12 cellular contexts compared by ENCODE assay signal in the genomic region with DNA sequence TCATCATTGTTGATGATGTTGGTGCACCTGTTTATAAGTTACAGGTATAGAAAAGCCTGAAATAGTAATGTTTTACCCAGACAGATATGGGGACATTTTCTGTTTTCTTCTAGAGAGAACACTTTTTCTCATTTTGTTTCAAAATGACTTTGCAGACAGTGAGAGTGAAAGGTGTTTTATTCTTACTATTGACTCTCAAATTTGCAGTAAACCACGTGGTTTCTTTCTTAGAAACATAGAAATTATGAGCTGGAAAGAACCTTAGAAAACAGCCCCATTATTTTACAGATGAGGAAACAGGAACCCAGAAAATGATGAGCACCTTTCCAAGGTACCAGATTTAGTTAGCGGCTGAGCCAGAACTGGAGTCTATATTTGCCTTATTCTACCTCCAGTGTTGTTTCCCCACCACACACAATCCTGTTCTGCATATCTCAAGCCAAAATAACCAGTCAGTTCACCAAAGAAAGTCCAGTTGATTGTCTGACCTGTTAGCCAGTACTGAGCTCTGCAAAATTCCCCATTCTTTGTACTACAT.
DNase-seq lines count a peak whose midpoint lies in the region; ATAC-seq and TF ChIP-seq lines count a peak whose summit lies in the region.
"Had no signal": no experiment of that assay in that cellular context is flagged by ENCODE, and none has a peak within 500 bp of the region (broad histone marks: within the 10 kb centered on the region; RNA-seq: fewer than 3 reads in every experiment).

No MANE protein-coding gene starts in this region.

- no peak for TF ChIP-seq CTCF in GM13977 (IDR thresholded peaks at IDR 0.05; ENCODE audit: extremely low read depth, insufficient read depth, missing control alignments)
- TF ChIP-seq CTCF in thyroid gland (IDR thresholded peaks at IDR 0.05), result no peak

- no peaks in the 10 kb centered on the region for H3K9me3 ChIP-seq in thyroid gland

- peak; percentile 76 for ATAC-seq in GM19328 (IDR thresholded peaks at IDR 0.05; ENCODE audit: unreplicated experiment)
- peak; percentile 93 for ATAC-seq in HG02840 (IDR thresholded peaks at IDR 0.05; ENCODE audit: low FRiP score, unreplicated experiment)
- ATAC-seq in HG03571 (IDR thresholded peaks at IDR 0.05; ENCODE audit: unreplicated experiment), result peak; percentile 89
- no peak for ATAC-seq in SK-N-SH treated with all-trans-retinoic acid at 6 μM for 48 hours

- DNase-seq in GM13977 (ENCODE audit: low spot score) (peak; percentile 52), thyroid gland (no peak), KG1 (lab: John Stamatoyannopoulos, UW) (no peak), middle frontal gyrus (ENCODE audit: extremely low spot score, low spot score) (no peak)
- DNase-seq: CD8-positive, alpha-beta memory T cell; MM.1S; OCI-M1 had no signal

- H3K36me3 ChIP-seq in thyroid gland, result no peaks in the 10 kb centered on the region

- no peak overlapping the region for H3K27ac ChIP-seq in thyroid gland
- H3K27ac ChIP-seq: parathyroid adenoma had no signal

- in situ Hi-C loops in GM13977 (cut with MboI; ENCODE audit: low pct_unique_long_range_greater_than_20kb, low sequenced_read_pairs, unreplicated experiment), result no loop called here

- TF ChIP-seq POLR2A in thyroid gland (IDR thresholded peaks at IDR 0.05), result no peak

- H3K4me1 ChIP-seq in thyroid gland, result no peaks in the 10 kb centered on the region
- H3K4me1 ChIP-seq: parathyroid adenoma had no signal

- no peak overlapping the region for H3K4me3 ChIP-seq in thyroid gland (replicated peaks in 1 of 3)

- H3K27me3 ChIP-seq in thyroid gland, result no peaks in the 10 kb centered on the region

- 83% methylated on average over 2 of the region's 2 CpGs for WGBS in thyroid gland, 2 donors

- intact Hi-C loops in thyroid gland (cut with DNase I), result no loop called here

TF ChIP-seq in SK-N-SH treated with all-trans-retinoic acid at 6 μM for 48 hours, 23 proteins besides CTCF, POLR2A, EP300 and RAD21:
- TF ChIP-seq ZNF565 (CRISPR knock-in tag; conservative IDR thresholded peaks at IDR 0.05; ENCODE audit: low read depth), result no peak
